10 cellular contexts compared by ENCODE assay signal in the genomic region with DNA sequence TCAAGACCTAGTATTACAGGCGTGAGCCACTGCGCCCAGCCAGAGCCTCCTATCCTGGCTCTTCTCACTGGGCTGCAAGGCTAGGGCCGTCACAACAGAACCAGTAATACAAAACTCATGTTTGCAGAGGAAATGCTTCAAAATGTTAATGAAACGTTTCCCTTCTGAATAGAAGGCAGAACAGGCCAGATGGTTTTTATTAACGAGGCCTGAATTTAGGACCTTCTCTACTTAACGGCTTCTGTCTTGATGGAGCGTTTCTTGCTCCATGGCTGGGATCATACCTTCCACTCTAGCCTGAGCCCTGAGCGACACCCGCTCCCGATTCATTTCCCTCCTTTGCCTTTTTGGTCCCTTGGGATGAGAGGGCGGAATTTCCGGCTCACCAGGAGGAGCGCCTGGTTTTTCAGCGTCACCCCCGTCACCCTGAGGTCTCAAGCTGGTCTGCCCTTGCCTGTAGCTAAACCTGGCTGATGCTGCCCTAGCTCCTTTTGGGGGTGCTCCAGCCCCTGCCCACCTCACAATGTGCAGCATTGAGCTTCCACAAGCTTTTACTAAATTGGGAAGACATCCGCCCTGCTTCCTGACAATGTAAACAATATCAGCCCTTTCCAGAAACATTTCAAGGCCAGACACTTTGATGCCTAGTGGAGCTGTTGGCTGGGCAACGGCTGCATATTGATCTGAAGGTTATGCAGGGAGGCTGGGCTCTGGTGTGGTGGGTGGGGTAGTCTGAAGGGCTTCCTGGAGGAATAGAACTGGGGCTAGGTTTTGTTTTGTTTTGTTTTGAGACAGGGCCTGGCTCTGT. TPM values are rescaled to one million over a fixed set of nuclear protein-coding genes. Genes with fewer than 3 reads are reported as not detected.
DNase-seq lines count a peak whose midpoint lies in the region; ATAC-seq and TF ChIP-seq lines count a peak whose summit lies in the region.
"Had no signal": no experiment of that assay in that cellular context is flagged by ENCODE, and none has a peak within 500 bp of the region (broad histone marks: within the 10 kb centered on the region; RNA-seq: fewer than 3 reads in every experiment).

No MANE protein-coding gene starts in this region.

- H3K36me3 Mint-ChIP-seq in endodermal cell (ENCODE audit: low read depth) (peaks cover 22% of the 10 kb centered on the region), memory B cell (peaks cover 4% of the 10 kb centered on the region)
- no peaks in the 10 kb centered on the region for H3K36me3 Mint-ChIP-seq in stimulated activated effector memory CD8-positive, alpha-beta T cell treated with anti-CD3 and anti-CD28 coated beads, Interleukin-12 subunit alpha, Interleukin-12 subunit beta, amount 100 ng/mL, for 72 hours
- H3K36me3 Mint-ChIP-seq: activated naive CD8-positive, alpha-beta T cell treated with anti-CD3 and anti-CD28 coated beads for 36 hours had no signal

- peak overlapping the region; percentile 76 for H3K27ac ChIP-seq in endodermal cell (ENCODE audit: low read depth, low read length)
- H3K27ac ChIP-seq in uterus, result peak overlapping the region; percentile 11 to 28
- H3K27ac ChIP-seq: foreskin keratinocyte had no signal

- peaks cover 4% of the 10 kb centered on the region for H3K4me1 ChIP-seq in endodermal cell (ENCODE audit: control insufficient read depth, insufficient read depth, low read length)
- peaks cover 3 to 8% of the 10 kb centered on the region in 2 donors for H3K4me1 ChIP-seq in uterus

- H3K27me3 ChIP-seq in endodermal cell (ENCODE audit: control insufficient read depth, insufficient read depth, low read length, poor library complexity, severe bottlenecking), result no peaks in the 10 kb centered on the region
- H3K27me3 ChIP-seq in uterus, result no peaks in the 10 kb centered on the region
- H3K27me3 ChIP-seq: foreskin keratinocyte had no signal

- H3K27me3 Mint-ChIP-seq in endodermal cell (ENCODE audit: insufficient read depth) (no peaks in the 10 kb centered on the region), memory B cell (no peaks in the 10 kb centered on the region)

- peaks cover 32% of the 10 kb centered on the region for H3K4me1 Mint-ChIP-seq in endodermal cell
- H3K4me1 Mint-ChIP-seq in memory B cell, result peaks cover 23% of the 10 kb centered on the region
- H3K4me1 Mint-ChIP-seq in stimulated activated effector memory CD8-positive, alpha-beta T cell treated with anti-CD3 and anti-CD28 coated beads, Interleukin-12 subunit alpha, Interleukin-12 subunit beta, amount 100 ng/mL, for 72 hours, result peaks cover 18% of the 10 kb centered on the region
- H3K4me1 Mint-ChIP-seq: activated naive CD8-positive, alpha-beta T cell treated with anti-CD3 and anti-CD28 coated beads for 36 hours had no signal

- H3K4me3 Mint-ChIP-seq in endodermal cell (no peak overlapping the region), memory B cell (no peak overlapping the region)
- H3K4me3 Mint-ChIP-seq in stimulated activated effector memory CD8-positive, alpha-beta T cell treated with anti-CD3 and anti-CD28 coated beads, Interleukin-12 subunit alpha, Interleukin-12 subunit beta, amount 100 ng/mL, for 72 hours, result no peak overlapping the region
- H3K4me3 Mint-ChIP-seq: activated naive CD8-positive, alpha-beta T cell treated with anti-CD3 and anti-CD28 coated beads for 36 hours had no signal

- DNase-seq in NCI-H82 (lab: John Stamatoyannopoulos, UW) (peak; percentile 39), NCI-H82 treated with DMSO at 0.1 percent for 48 hours (lab: John Stamatoyannopoulos, UW; ENCODE audit: unreplicated experiment) (no peak), endodermal cell (peak; percentile 58), memory B cell (ENCODE audit: low spot score in 2 of 2) (no peak), uterus (peak in 1 of 2 donors; percentile 33), Ammon's horn (ENCODE audit: low spot score) (no peak)
- no peak for DNase-seq in stimulated activated effector memory CD8-positive, alpha-beta T cell treated with anti-CD3 and anti-CD28 coated beads, Interleukin-12 subunit alpha, Interleukin-12 subunit beta, amount 100 ng/mL, for 72 hours (ENCODE audit: low spot score in 2 of 2)
- DNase-seq: activated naive CD8-positive, alpha-beta T cell treated with anti-CD3 and anti-CD28 coated beads for 36 hours; foreskin keratinocyte had no signal

- ATAC-seq in memory B cell (ENCODE audit: low read depth) (no peak), HG02852 (IDR thresholded peaks at IDR 0.05; ENCODE audit: unreplicated experiment) (no peak)
- no peak for ATAC-seq in stimulated activated effector memory CD8-positive, alpha-beta T cell treated with anti-CD3 and anti-CD28 coated beads, Interleukin-12 subunit alpha, Interleukin-12 subunit beta, amount 100 ng/mL, for 72 hours
- ATAC-seq: foreskin keratinocyte had no signal

- H3K9me3 Mint-ChIP-seq in endodermal cell, result peaks cover 2% of the 10 kb centered on the region
- no peaks in the 10 kb centered on the region for H3K9me3 Mint-ChIP-seq in memory B cell
- no peaks in the 10 kb centered on the region for H3K9me3 Mint-ChIP-seq in stimulated activated effector memory CD8-positive, alpha-beta T cell treated with anti-CD3 and anti-CD28 coated beads, Interleukin-12 subunit alpha, Interleukin-12 subunit beta, amount 100 ng/mL, for 72 hours
- H3K9me3 Mint-ChIP-seq: activated naive CD8-positive, alpha-beta T cell treated with anti-CD3 and anti-CD28 coated beads for 36 hours had no signal

- H3K9me3 ChIP-seq in endodermal cell (ENCODE audit: control insufficient read depth, low read length) (no peaks in the 10 kb centered on the region), uterus (no peaks in the 10 kb centered on the region)

- WGBS in endodermal cell (ENCODE audit: insufficient coverage in 1 of 2, insufficient read length in 1 of 2), 2 experiments, result 79 to 86% methylated on average over 15 to 17 of the region's 17 CpGs

- intact Hi-C loops in uterus (cut with DNase I; ENCODE audit: low total_unique reads), result no loop called here

- TF ChIP-seq CTCF in endodermal cell (conservative IDR thresholded peaks at IDR 0.05) (no peak), uterus (IDR thresholded peaks at IDR 0.05) (no peak)

- H3K9ac ChIP-seq in endodermal cell (ENCODE audit: extremely low read depth, low read length, poor library complexity, severe bottlenecking), result no peak overlapping the region

- no peak overlapping the region for H3K4me3 ChIP-seq in endodermal cell (ENCODE audit: low read length)
- H3K4me3 ChIP-seq in uterus, result no peak overlapping the region

- TF ChIP-seq POLR2A in uterus (IDR thresholded peaks at IDR 0.05), result no peak

- H3K36me3 ChIP-seq in endodermal cell (ENCODE audit: control insufficient read depth, insufficient read depth, low read length) (peaks cover 8% of the 10 kb centered on the region), uterus (no peaks in the 10 kb centered on the region)

- no peak overlapping the region for H3K27ac Mint-ChIP-seq in endodermal cell
- H3K27ac Mint-ChIP-seq in memory B cell, result peak overlapping the region; percentile 43
- H3K27ac Mint-ChIP-seq in stimulated activated effector memory CD8-positive, alpha-beta T cell treated with anti-CD3 and anti-CD28 coated beads, Interleukin-12 subunit alpha, Interleukin-12 subunit beta, amount 100 ng/mL, for 72 hours, result no peak overlapping the region
- H3K27ac Mint-ChIP-seq: activated naive CD8-positive, alpha-beta T cell treated with anti-CD3 and anti-CD28 coated beads for 36 hours had no signal

RNA-seq across cellular contexts. Expression of gene CLIP2, which starts 5.2 kb away (rescaled TPM):
- total RNA-seq in endodermal cell, result 10 to 100 TPM; 44.3 to 57.2 TPM
- polyA plus RNA-seq in endodermal cell (2013, experiment 1 of 2), result 32.1 TPM
- 33.9 TPM for polyA plus RNA-seq in endodermal cell (2013, experiment 2 of 2)
- total RNA-seq in uterus, result 10 to 100 TPM; 20.3 to 41.8 (median 28.4) TPM

RNA-seq across cellular contexts. Expression of gene RFC2, which starts 40.2 kb away (rescaled TPM):
- total RNA-seq in endodermal cell (10 to 100 TPM; 56.7 to 71.6 TPM), uterus (10 to 100 TPM in 3 of 4 donors, 1 to 10 TPM in 1; 4.9 to 31.4 (median 19.2) TPM)
- polyA plus RNA-seq in endodermal cell (2013, experiment 1 of 2), result 51.0 TPM
- 47.1 TPM for polyA plus RNA-seq in endodermal cell (2013, experiment 2 of 2)

Comparison
In these comparisons a context has a peak if more than half of its experiments do, and no peak if none do; other contexts are left out.
1. DNase-seq: peak in NCI-H82 (single experiment) and endodermal cell (single experiment); none in NCI-H82 treated with DMSO at 0.1 percent for 48 hours (single experiment), memory B cell (0 of 2), stimulated activated effector memory CD8-positive, alpha-beta T cell treated with anti-CD3 and anti-CD28 coated beads, Interleukin-12 subunit alpha, Interleukin-12 subunit beta, amount 100 ng/mL, for 72 hours (0 of 2) and Ammon's horn (single experiment).